Comparison of ENCODE assay signal across 8 cellular contexts in the genomic region with DNA sequence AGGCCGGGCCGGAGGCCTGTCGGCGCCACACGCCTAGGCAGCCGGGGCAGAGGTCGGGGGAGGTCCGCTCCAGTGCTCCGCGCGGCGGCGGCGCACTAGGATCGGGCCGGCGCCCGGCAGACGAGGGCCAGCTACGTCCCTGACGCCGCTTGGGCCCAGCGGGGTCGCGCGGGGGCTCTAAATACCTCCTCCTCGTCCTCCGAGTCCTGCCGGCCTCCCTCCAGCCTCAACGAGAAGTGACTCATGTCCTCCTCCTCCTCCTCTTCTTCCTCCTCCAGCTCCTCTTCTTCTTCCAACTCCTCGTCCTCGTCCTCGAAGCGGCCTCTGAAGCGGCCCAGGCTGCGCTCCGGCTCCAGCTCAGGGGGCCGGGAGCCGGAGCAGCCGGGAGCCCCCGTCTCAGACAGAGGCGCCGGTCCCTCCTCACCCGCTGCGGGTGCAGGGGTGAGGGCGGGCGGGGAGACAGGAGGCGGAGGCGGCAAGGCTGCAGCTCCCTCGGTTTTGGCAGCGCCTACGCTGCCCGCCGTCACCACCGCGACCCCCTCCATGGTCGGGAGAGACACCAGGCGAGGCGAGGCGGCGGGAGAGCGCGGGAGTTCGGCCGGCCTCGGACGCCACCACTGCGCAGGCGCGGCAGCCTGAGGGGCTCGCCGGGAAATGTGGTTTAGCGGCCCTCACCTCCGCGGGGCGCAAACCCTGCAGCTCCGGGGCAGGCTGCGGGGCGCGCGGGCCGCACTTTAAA. TPM values are rescaled to one million over a fixed set of nuclear protein-coding genes. Genes with fewer than 3 reads are reported as not detected.
DNase-seq lines count a peak whose midpoint lies in the region; ATAC-seq and TF ChIP-seq lines count a peak whose summit lies in the region.

A gene with protein sequence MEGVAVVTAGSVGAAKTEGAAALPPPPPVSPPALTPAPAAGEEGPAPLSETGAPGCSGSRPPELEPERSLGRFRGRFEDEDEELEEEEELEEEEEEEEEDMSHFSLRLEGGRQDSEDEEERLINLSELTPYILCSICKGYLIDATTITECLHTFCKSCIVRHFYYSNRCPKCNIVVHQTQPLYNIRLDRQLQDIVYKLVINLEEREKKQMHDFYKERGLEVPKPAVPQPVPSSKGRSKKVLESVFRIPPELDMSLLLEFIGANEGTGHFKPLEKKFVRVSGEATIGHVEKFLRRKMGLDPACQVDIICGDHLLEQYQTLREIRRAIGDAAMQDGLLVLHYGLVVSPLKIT (minus strand): TSS at position 619 of the 739 bp plus-strand sequence. CDS start 74 bp downstream, at position 545.

- POLR2A ChIA-PET in OCI-LY7 (lab: Charles Lee) = interaction anchor here (0.9 to 3.6 kb wide), 5 partner anchors 12 to 25 kb away, joined by 3 to 17 read pairs (median 3); a partner anchor contains a TSS

- H3K4me3 ChIP-seq in OCI-LY7 (ENCODE audit: low read depth, low read length, poor library complexity, severe bottlenecking) (peak within 1 kb of the TSS; percentile 79), epithelial cell of proximal tubule (ENCODE audit: low read depth, low read length) (peak within 1 kb of the TSS; percentile 93)

- H3K79me2 ChIP-seq in OCI-LY7 (ENCODE audit: insufficient read depth, low read depth, low read length) = peaks cover 18% of the 10 kb centered on the region; the same call in 1 of the 2 replicates

- H3K36me3 ChIP-seq in OCI-LY7 (ENCODE audit: insufficient read depth, low read length) = peaks cover 26% of the 10 kb centered on the region

- H3K9me3 ChIP-seq in OCI-LY7 (ENCODE audit: low read length) = no peaks in the 10 kb centered on the region

- ATAC-seq in GM19455 (IDR thresholded peaks at IDR 0.05; ENCODE audit: unreplicated experiment) = peak; percentile 76

- peaks cover 18% of the 10 kb centered on the region for H3K4me1 ChIP-seq in OCI-LY7 (ENCODE audit: insufficient read depth, low read length, poor library complexity, severe bottlenecking)

- H3K9me2 ChIP-seq in OCI-LY7 (ENCODE audit: insufficient read depth, low read length) = no peaks in the 10 kb centered on the region

- BruUV-seq in OCI-LY7 (replicated peaks; lab: Mats Ljungman, UMichigan) = no TSS peak

- TF ChIP-seq CTCF in OCI-LY7 (conservative IDR thresholded peaks at IDR 0.05; ENCODE audit: low read length) (no peak), epithelial cell of proximal tubule (conservative IDR thresholded peaks at IDR 0.05; ENCODE audit: low read depth, low read length) (no peak)

- DNase-seq in COLO829 (ENCODE audit: low spot score) (peak; percentile 81), HT-29 (ENCODE audit: low spot score) (peak; percentile 70), OCI-LY7 (ENCODE audit: low spot score) (peak; percentile 90), activated T-cell treated with anti-CD3 and anti-CD28 coated beads for 48 hours (ENCODE audit: low read depth) (peak; percentile 75), epithelial cell of proximal tubule (ENCODE audit: low read depth) (no peak), mucosa of gallbladder (ENCODE audit: low spot score) (peak; percentile 70)
- DNase-seq in stimulated activated CD8-positive, alpha-beta memory T cell treated with anti-CD3 and anti-CD28 coated beads, Interleukin-4, amount 100 ng/mL, for 24 hours (ENCODE audit: low read depth) = peak; percentile 73

- intact Hi-C loops in OCI-LY7 (cut with micrococcal nuclease; ENCODE audit: unreplicated experiment) = loop anchor here (2.0 kb wide), 1 partner anchor 18 kb away; no protein-coding TSS in a partner anchor

- CTCF ChIA-PET in OCI-LY7 (lab: Charles Lee; ENCODE audit: unreplicated experiment) = interaction anchor here (0.5 to 0.6 kb wide), 4 partner anchors 19 to 432 kb away, joined by 3 to 4 read pairs (median 4); a partner anchor contains a TSS

- H3K27ac ChIP-seq in OCI-LY7 (ENCODE audit: low read depth, low read length, poor library complexity, severe bottlenecking) = peak within 1 kb of the TSS; percentile 46

- H4K20me1 ChIP-seq in OCI-LY7 (ENCODE audit: insufficient read depth, low read length) = no peaks in the 10 kb centered on the region

- H3K4me2 ChIP-seq in OCI-LY7 (ENCODE audit: low read length) = peak within 1 kb of the TSS; percentile 71

- peak within 1 kb of the TSS; percentile 98 for H2AFZ ChIP-seq in OCI-LY7 (ENCODE audit: low read length)

RNA-seq across cellular contexts. Expression of the gene that starts here (rescaled TPM):
- 3.2 and 4.9 TPM in 2 replicates for total RNA-seq in HT-29 (2014; rRNA removed; shearing (Covaris generic))
- total RNA-seq in OCI-LY7 (2014; rRNA removed; shearing (Covaris generic)) = 14.9 and 16.0 TPM in 2 replicates
- total RNA-seq in OCI-LY7 (2022) (12.3 and 12.6 TPM in 2 replicates), epithelial cell of proximal tubule (16.2 and 22.4 TPM in 2 replicates), mucosa of gallbladder (5.2 TPM)
